1 cellular context compared by ENCODE assay signal in genomic region chr15:63599401-63600000, GRCh38.
TF ChIP-seq lines count a peak whose summit lies in the region.

No MANE protein-coding gene starts in this region.

TF ChIP-seq in HepG2, 621 proteins besides CTCF, POLR2A, EP300 and RAD21 (continued from another document and continues in another):
- no peak for TF ChIP-seq ZNF770 (CRISPR knock-in tag; IDR thresholded peaks at IDR 0.05)
- TF ChIP-seq ARID4A (CRISPR knock-in tag; IDR thresholded peaks at IDR 0.05; ENCODE audit: borderline replicate concordance) = peak; percentile 42; the same call in 1 of the 2 replicates
- TF ChIP-seq ZNF607 (CRISPR knock-in tag; IDR thresholded peaks at IDR 0.05; ENCODE audit: borderline replicate concordance) = no peak
- no peak for TF ChIP-seq BATF2 (CRISPR knock-in tag; IDR thresholded peaks at IDR 0.05)
- no peak for TF ChIP-seq ZNF468 (CRISPR knock-in tag; IDR thresholded peaks at IDR 0.05)
- TF ChIP-seq NAIF1 (CRISPR knock-in tag; IDR thresholded peaks at IDR 0.05; ENCODE audit: borderline replicate concordance) = no peak
- no peak for TF ChIP-seq ZFP62 (CRISPR knock-in tag; IDR thresholded peaks at IDR 0.05)
- no peak for TF ChIP-seq FOXM1 (CRISPR knock-in tag; IDR thresholded peaks at IDR 0.05)
- TF ChIP-seq HMG20A (CRISPR knock-in tag; IDR thresholded peaks at IDR 0.05; ENCODE audit: borderline replicate concordance) = no peak
- no peak for TF ChIP-seq IRF1 (CRISPR knock-in tag; IDR thresholded peaks at IDR 0.05; ENCODE audit: low read depth)
- TF ChIP-seq POGK (CRISPR knock-in tag; conservative IDR thresholded peaks at IDR 0.05) = peak; percentile 61; the same call in 1 of the 2 replicates
- peak; percentile 66 for TF ChIP-seq POLR2G (IDR thresholded peaks at IDR 0.05; ENCODE audit: low read depth, low read length)
- TF ChIP-seq ZNF12 (CRISPR knock-in tag; IDR thresholded peaks at IDR 0.05) = peak; percentile 36; the same call in 1 of the 2 replicates
- TF ChIP-seq SP1 (IDR thresholded peaks at IDR 0.05) = no peak
- no peak for TF ChIP-seq SP1 (CRISPR knock-in tag; IDR thresholded peaks at IDR 0.05)
- no peak for TF ChIP-seq TRIM24 (CRISPR knock-in tag; IDR thresholded peaks at IDR 0.05)
- no peak for TF ChIP-seq FOXP1 (IDR thresholded peaks at IDR 0.05)
- no peak for TF ChIP-seq FOXP1 (CRISPR knock-in tag; IDR thresholded peaks at IDR 0.05)
- no peak for TF ChIP-seq SALL1 (CRISPR knock-in tag; IDR thresholded peaks at IDR 0.05)
- TF ChIP-seq ZSCAN5A (CRISPR knock-in tag; IDR thresholded peaks at IDR 0.05; ENCODE audit: borderline replicate concordance) = 0 out of 2 replicates have a peak, but pooled peaks have one; percentile 4
- peak; percentile 39; the same call in 1 of the 2 replicates for TF ChIP-seq ZBTB38 (CRISPR knock-in tag; IDR thresholded peaks at IDR 0.05)
- TF ChIP-seq RXRB (CRISPR knock-in tag; IDR thresholded peaks at IDR 0.05; ENCODE audit: borderline replicate concordance) = no peak
- no peak for TF ChIP-seq KDM6A (CRISPR knock-in tag; IDR thresholded peaks at IDR 0.05; ENCODE audit: low read depth)
- TF ChIP-seq AHDC1 (CRISPR knock-in tag; IDR thresholded peaks at IDR 0.05; ENCODE audit: borderline replicate concordance) = no peak
- TF ChIP-seq ZGPAT (CRISPR knock-in tag; IDR thresholded peaks at IDR 0.05) = no peak; the same call in 1 of the 2 replicates
- TF ChIP-seq HOXA7 (CRISPR knock-in tag; IDR thresholded peaks at IDR 0.05) = no peak
- no peak for TF ChIP-seq FOXA1 (IDR thresholded peaks at IDR 0.05)
- TF ChIP-seq FOXA1 (CRISPR knock-in tag; IDR thresholded peaks at IDR 0.05) = no peak
- TF ChIP-seq ZNF432 (CRISPR knock-in tag; IDR thresholded peaks at IDR 0.05; ENCODE audit: borderline replicate concordance) = no peak
- no peak; the same call in 1 of the 2 replicates for TF ChIP-seq ZNF780A (CRISPR knock-in tag; IDR thresholded peaks at IDR 0.05)
- TF ChIP-seq RBM39 (IDR thresholded peaks at IDR 0.05; ENCODE audit: low read depth, low read length, poor library complexity, severe bottlenecking) = no peak
- no peak for TF ChIP-seq ZBTB26 (CRISPR knock-in tag; IDR thresholded peaks at IDR 0.05; ENCODE audit: borderline replicate concordance)
- TF ChIP-seq ZNF34 (CRISPR knock-in tag; IDR thresholded peaks at IDR 0.05; ENCODE audit: borderline replicate concordance) = no peak
- no peak for TF ChIP-seq ZNF800 (CRISPR knock-in tag; IDR thresholded peaks at IDR 0.05)
- TF ChIP-seq GABPA (IDR thresholded peaks at IDR 0.05; ENCODE audit: low read depth, low read length) = no peak
- no peak for TF ChIP-seq GABPA (CRISPR knock-in tag; IDR thresholded peaks at IDR 0.05; ENCODE audit: low read depth)
- TF ChIP-seq ZEB1 (IDR thresholded peaks at IDR 0.05; ENCODE audit: insufficient replicate concordance, low read depth) = no peak
- TF ChIP-seq MIXL1 (CRISPR knock-in tag; IDR thresholded peaks at IDR 0.05) = no peak
- TF ChIP-seq ZNF549 (CRISPR knock-in tag; IDR thresholded peaks at IDR 0.05) = no peak
- TF ChIP-seq KAT2B (IDR thresholded peaks at IDR 0.05; ENCODE audit: borderline replicate concordance, low read depth, low read length) = no peak
- TF ChIP-seq PAX8 (CRISPR knock-in tag; IDR thresholded peaks at IDR 0.05; ENCODE audit: borderline replicate concordance) = no peak
